Comparison of ENCODE assay signal across 17 cellular contexts in the genomic region with DNA sequence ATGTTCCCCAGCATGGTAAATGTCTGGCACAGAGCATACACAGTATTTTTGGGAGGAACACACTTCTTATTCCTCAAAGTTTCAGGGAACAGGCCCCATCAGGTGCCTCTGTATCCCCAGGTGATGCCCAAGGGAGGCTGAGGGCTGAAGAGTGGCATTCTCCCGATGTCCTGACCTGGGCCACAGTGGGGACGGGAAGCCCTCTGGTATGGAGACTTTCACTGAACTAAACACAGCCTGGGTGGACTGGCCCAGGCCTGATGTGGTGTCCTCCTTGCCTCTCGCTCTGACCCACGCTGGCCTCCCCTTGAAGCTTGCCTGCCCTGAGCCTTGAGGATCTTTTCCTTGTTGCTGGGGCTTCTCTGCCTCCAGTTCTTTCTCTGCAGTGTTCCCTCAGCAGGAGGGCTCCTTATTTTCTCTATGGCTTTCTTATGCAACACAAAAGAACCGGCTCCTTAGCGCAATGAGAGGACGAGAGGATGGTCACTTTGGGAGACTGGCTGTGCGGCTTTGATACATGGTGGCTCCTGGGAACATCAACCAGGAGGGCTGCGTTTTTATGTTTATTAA.
"Had no signal": no experiment of that assay in that cellular context is flagged by ENCODE, and none has a peak within 500 bp of the region (broad histone marks: within the 10 kb centered on the region; RNA-seq: fewer than 3 reads in every experiment).

No MANE protein-coding gene starts in this region.

- H3K9me3 ChIP-seq: adrenal gland, gastroesophageal sphincter, left ventricle myocardium inferior, psoas muscle had no signal

- H3K4me3 ChIP-seq: adrenal gland, gastroesophageal sphincter, left ventricle myocardium inferior, psoas muscle had no signal

- H3K4me3 Mint-ChIP-seq: activated naive CD4-positive, alpha-beta T cell treated with anti-CD3 and anti-CD28 coated beads for 36 hours; activated T-helper 17 cell treated with anti-CD3 and anti-CD28 coated beads, Interleukin-2, amount 50 U/mL, for 72 hours; dendritic cell treated with granulocyte-macrophage colony-stimulating factor and Interleukin-4, amounts not matched to agents 40 ng/mL and 50 ng/mL, for 4 days; effector memory CD8-positive, alpha-beta T cell; stimulated activated naive CD8-positive, alpha-beta T cell treated with anti-CD3 and anti-CD28 coated beads, Interleukin-15, Interleukin-2, amounts not matched to agents 100 ng/mL and 50 ng/mL, for 24 hours had no signal

- H3K27me3 ChIP-seq: adrenal gland, gastroesophageal sphincter had no signal

- H3K36me3 ChIP-seq: adrenal gland, gastroesophageal sphincter, left ventricle myocardium inferior had no signal

- H3K4me1 ChIP-seq: adrenal gland, gastroesophageal sphincter, left ventricle myocardium inferior, psoas muscle had no signal

- H3K27ac Mint-ChIP-seq: activated naive CD4-positive, alpha-beta T cell treated with anti-CD3 and anti-CD28 coated beads for 36 hours; activated T-helper 17 cell treated with anti-CD3 and anti-CD28 coated beads, Interleukin-2, amount 50 U/mL, for 72 hours; dendritic cell treated with granulocyte-macrophage colony-stimulating factor and Interleukin-4, amounts not matched to agents 40 ng/mL and 50 ng/mL, for 4 days; effector memory CD8-positive, alpha-beta T cell; stimulated activated naive CD8-positive, alpha-beta T cell treated with anti-CD3 and anti-CD28 coated beads, Interleukin-15, Interleukin-2, amounts not matched to agents 100 ng/mL and 50 ng/mL, for 24 hours had no signal

- H3K27ac ChIP-seq: adrenal gland, gastroesophageal sphincter, left ventricle myocardium inferior, psoas muscle had no signal

- FAIRE-seq: keratinocyte had no signal

- DNase-seq: activated CD4-positive, alpha-beta T cell treated with anti-CD3 and anti-CD28 coated beads, Interleukin-2, amount 50 U/mL, for 1 hour; activated naive CD4-positive, alpha-beta T cell treated with anti-CD3 and anti-CD28 coated beads for 36 hours; activated T-cell treated with anti-CD3 and anti-CD28 coated beads for 4 hours; central memory CD4-positive, alpha-beta T cell; effector memory CD8-positive, alpha-beta T cell; left ventricle myocardium inferior; nucleus accumbens; psoas muscle; stimulated activated CD4-positive, alpha-beta T cell treated with anti-CD3 and anti-CD28 coated beads, Interleukin-2, amount 100 ng/mL, for 48 hours; stimulated activated CD8-positive, alpha-beta memory T cell treated with anti-CD3 and anti-CD28 coated beads, Interleukin-4, amount 100 ng/mL, for 48 hours; T-helper 2 cell had no signal

- H3K9me3 Mint-ChIP-seq: activated T-helper 17 cell treated with anti-CD3 and anti-CD28 coated beads, Interleukin-2, amount 50 U/mL, for 72 hours; dendritic cell treated with granulocyte-macrophage colony-stimulating factor and Interleukin-4, amounts not matched to agents 40 ng/mL and 50 ng/mL, for 4 days; effector memory CD8-positive, alpha-beta T cell; stimulated activated naive CD8-positive, alpha-beta T cell treated with anti-CD3 and anti-CD28 coated beads, Interleukin-15, Interleukin-2, amounts not matched to agents 100 ng/mL and 50 ng/mL, for 24 hours had no signal
